Comparison of ENCODE assay signal across 10 cellular contexts in genomic region chr1:235336903-235337302, GRCh38. TPM values are rescaled to one million over a fixed set of nuclear protein-coding genes. Genes with fewer than 3 reads are reported as not detected.
A peak's percentile ranks its signal among the peaks of the same experiment; 100 is the strongest.
DNase-seq lines count a peak whose midpoint lies in the region; ATAC-seq and TF ChIP-seq lines count a peak whose summit lies in the region.
"Had no signal": no experiment of that assay in that cellular context is flagged by ENCODE, and none has a peak within 500 bp of the region (broad histone marks: within the 10 kb centered on the region; RNA-seq: fewer than 3 reads in every experiment).

No MANE protein-coding gene starts in this region.

- ATAC-seq in upper lobe of right lung: peak; percentile 84
- ATAC-seq: HCT116 had no signal

- peaks cover 52% of the 10 kb centered on the region for H3K36me3 ChIP-seq in upper lobe of right lung

- H3K27me3 Mint-ChIP-seq in activated naive CD4-positive, alpha-beta T cell treated with anti-CD3 and anti-CD28 coated beads, Interleukin-2, amount 50 U/mL, for 24 hours: no peaks in the 10 kb centered on the region

- no peaks in the 10 kb centered on the region for H3K9me3 ChIP-seq in upper lobe of right lung
- H3K9me3 ChIP-seq: transverse colon had no signal

- intact Hi-C loops in upper lobe of right lung (cut with DNase I) (no loop called here), dorsolateral prefrontal cortex (cut with DNase I) (no loop called here)

- peak; percentile 24 for DNase-seq in stimulated activated CD4-positive, alpha-beta T cell treated with anti-CD3 and anti-CD28 coated beads, Interleukin-4, amount 100 ng/mL, for 24 hours
- DNase-seq in stimulated activated CD4-positive, alpha-beta T cell treated with anti-CD3 and anti-CD28 coated beads, Interleukin-2, amount 100 ng/mL, for 48 hours: no peak
- DNase-seq in left kidney (ENCODE audit: low read depth, low spot score) (peak; percentile 20), upper lobe of right lung (no peak), DMS53 (lab: John Stamatoyannopoulos, UW) (no peak), DMS53 treated with DMSO at 0.1 percent for 48 hours (lab: John Stamatoyannopoulos, UW; ENCODE audit: unreplicated experiment) (no peak), dorsolateral prefrontal cortex (no peak)
- DNase-seq: transverse colon had no signal

- TF ChIP-seq CTCF in upper lobe of right lung (IDR thresholded peaks at IDR 0.05) (no peak), dorsolateral prefrontal cortex (IDR thresholded peaks at IDR 0.05 in 54 of 56, conservative IDR thresholded peaks at IDR 0.05 in 2 of 56; ENCODE audit: low read depth in 1 of 56, partially characterized antibody in 56 of 56) (no peak)

- peak overlapping the region; percentile 53 for H3K4me3 Mint-ChIP-seq in activated naive CD4-positive, alpha-beta T cell treated with anti-CD3 and anti-CD28 coated beads, Interleukin-2, amount 50 U/mL, for 24 hours

- H3K4me1 Mint-ChIP-seq in activated naive CD4-positive, alpha-beta T cell treated with anti-CD3 and anti-CD28 coated beads, Interleukin-2, amount 50 U/mL, for 24 hours: peaks cover 34% of the 10 kb centered on the region

- H3K4me1 ChIP-seq in upper lobe of right lung: peaks cover 19% of the 10 kb centered on the region

- peaks cover 2% of the 10 kb centered on the region for H3K36me3 Mint-ChIP-seq in activated naive CD4-positive, alpha-beta T cell treated with anti-CD3 and anti-CD28 coated beads, Interleukin-2, amount 50 U/mL, for 24 hours

- H3K4me3 ChIP-seq in upper lobe of right lung (no peak overlapping the region), dorsolateral prefrontal cortex (peak overlapping the region in 4 of 59 donors; percentile 0 to 3 (median 2))
- H3K4me3 ChIP-seq: transverse colon had no signal

- peak overlapping the region; percentile 74 for H3K27ac Mint-ChIP-seq in activated naive CD4-positive, alpha-beta T cell treated with anti-CD3 and anti-CD28 coated beads, Interleukin-2, amount 50 U/mL, for 24 hours

- H3K27me3 ChIP-seq in upper lobe of right lung (no peaks in the 10 kb centered on the region), dorsolateral prefrontal cortex (no peaks in the 10 kb centered on the region)
- H3K27me3 ChIP-seq: transverse colon had no signal

- H3K27ac ChIP-seq in upper lobe of right lung (peak overlapping the region; percentile 28), dorsolateral prefrontal cortex (peak overlapping the region in 6 of 59 donors; percentile 6 to 60 (median 33))

- no peaks in the 10 kb centered on the region for H3K9me3 Mint-ChIP-seq in activated naive CD4-positive, alpha-beta T cell treated with anti-CD3 and anti-CD28 coated beads, Interleukin-2, amount 50 U/mL, for 24 hours

RNA-seq across cellular contexts. Expression of gene GGPS1, which starts 8.5 kb away (rescaled TPM):
- 33.1 TPM for total RNA-seq in upper lobe of right lung
- total RNA-seq in dorsolateral prefrontal cortex: 10 to 100 TPM; 28.5 to 60.2 (median 43.4) TPM

RNA-seq across cellular contexts. Expression of gene ARID4B, which starts 8.9 kb away (rescaled TPM):
- total RNA-seq in upper lobe of right lung: 38.7 TPM
- total RNA-seq in dorsolateral prefrontal cortex: 10 to 100 TPM; 42.7 to 86.7 (median 59.7) TPM

RNA-seq across cellular contexts. Expression of gene TBCE, which starts 30.3 kb away (rescaled TPM):
- total RNA-seq in upper lobe of right lung (27.2 TPM), dorsolateral prefrontal cortex (10 to 100 TPM; 15.5 to 48.9 (median 30.1) TPM)

Comparison
In these comparisons a context has a peak if more than half of its experiments do, and no peak if none do; other contexts are left out.
1. DNase-seq: peak in stimulated activated CD4-positive, alpha-beta T cell treated with anti-CD3 and anti-CD28 coated beads, Interleukin-4, amount 100 ng/mL, for 24 hours (single experiment) and left kidney (single experiment); none in stimulated activated CD4-positive, alpha-beta T cell treated with anti-CD3 and anti-CD28 coated beads, Interleukin-2, amount 100 ng/mL, for 48 hours (0 of 2), upper lobe of right lung (single experiment), DMS53 (single experiment), DMS53 treated with DMSO at 0.1 percent for 48 hours (single experiment) and dorsolateral prefrontal cortex (0 of 10).